In genomic region chr7:94391716-94392390, GRCh38 we compare ENCODE assay signal across 8 cellular contexts. TPM values are rescaled to one million over a fixed set of nuclear protein-coding genes. Genes with fewer than 3 reads are reported as not detected.
A peak's percentile ranks its signal among the peaks of the same experiment; 100 is the strongest.
DNase-seq lines count a peak whose midpoint lies in the region; TF ChIP-seq lines count a peak whose summit lies in the region.

No MANE protein-coding gene starts in this region.

- H3K9me3 Mint-ChIP-seq in activated CD4-positive, alpha-beta memory T cell treated with anti-CD3 and anti-CD28 coated beads for 36 hours: no peaks in the 10 kb centered on the region

- H4K8ac ChIP-seq in trophoblast cell (ENCODE audit: low read depth, low read length): peak overlapping the region; percentile 39

- H3K4me1 Mint-ChIP-seq in activated CD4-positive, alpha-beta memory T cell treated with anti-CD3 and anti-CD28 coated beads for 36 hours (ENCODE audit: low read depth): peaks cover 6% of the 10 kb centered on the region

- POLR2A ChIA-PET in activated CD4-positive, alpha-beta memory T cell treated with anti-CD3 and anti-CD28 coated beads for 36 hours (lab: Charles Lee): no interaction called here

- H4K12ac ChIP-seq in trophoblast cell (ENCODE audit: low read depth, low read length): no peak overlapping the region

- H3F3A ChIP-seq in MM.1S (ENCODE audit: insufficient read depth, low read length): no peaks in the 10 kb centered on the region

- peak overlapping the region; percentile 80 for H4K91ac ChIP-seq in trophoblast cell (ENCODE audit: low read depth, low read length)

- H3K4me2 ChIP-seq in MM.1S (ENCODE audit: low read depth, low read length): peak overlapping the region; percentile 12; the same call in 1 of the 2 replicates
- peak overlapping the region; percentile 29 for H3K4me2 ChIP-seq in trophoblast cell (ENCODE audit: low read length)

- H3K14ac ChIP-seq in trophoblast cell (ENCODE audit: low read length): peak overlapping the region; percentile 21

- no peak overlapping the region for H2BK12ac ChIP-seq in trophoblast cell (ENCODE audit: low read length)

- H3K23ac ChIP-seq in trophoblast cell (ENCODE audit: low read length): no peak overlapping the region

- CTCF ChIA-PET in activated CD4-positive, alpha-beta memory T cell treated with anti-CD3 and anti-CD28 coated beads for 36 hours (lab: Charles Lee): no interaction called here

- H3K27ac ChIP-seq in MM.1S (ENCODE audit: low read length) (no peak overlapping the region), trophoblast cell (ENCODE audit: low read depth, low read length) (peak overlapping the region; percentile 75)

- TF ChIP-seq CTCF in MM.1S (IDR thresholded peaks at IDR 0.05; ENCODE audit: low read length) (no peak), fibroblast of mammary gland (conservative IDR thresholded peaks at IDR 0.05; ENCODE audit: control insufficient read depth, insufficient read depth, low read depth, low read length) (no peak)

- H3K18ac ChIP-seq in trophoblast cell (ENCODE audit: low read length): no peak overlapping the region

- 0 out of 2 replicates have a peak, but pooled peaks cover 4% of the 10 kb centered on the region for H3K4me1 ChIP-seq in MM.1S (ENCODE audit: low read length)
- peaks cover 10 to 13% of the 10 kb centered on the region in 2 experiments for H3K4me1 ChIP-seq in trophoblast cell (ENCODE audit: control insufficient read depth in 1 of 2, insufficient read depth in 2 of 2, low read length in 2 of 2)

- DNase-seq in ELR (ENCODE audit: low read depth): peak; percentile 32
- DNase-seq in MM.1S: peak; percentile 28
- DNase-seq in fibroblast of mammary gland (ENCODE audit: low read depth): peak; percentile 72
- DNase-seq in trophoblast cell: no peak
- DNase-seq in activated CD4-positive, alpha-beta memory T cell treated with anti-CD3 and anti-CD28 coated beads for 36 hours: no peak
- no peak for DNase-seq in kidney tubule cell (ENCODE audit: low spot score)
- DNase-seq in 8988T: no peak
- no peak for DNase-seq in cerebellar nuclear complex (lab: John Stamatoyannopoulos, UW)

- no CpG with 5 or more reads among the region's 4 CpGs for WGBS in trophoblast cell (ENCODE audit: extremely low coverage, insufficient coverage, insufficient read length)

- no peak overlapping the region for H3K4me3 Mint-ChIP-seq in activated CD4-positive, alpha-beta memory T cell treated with anti-CD3 and anti-CD28 coated beads for 36 hours

- H3K79me2 ChIP-seq in MM.1S (ENCODE audit: low read length) (no peaks in the 10 kb centered on the region), trophoblast cell (ENCODE audit: control insufficient read depth, insufficient read depth, low read length, poor library complexity) (peaks cover 6% of the 10 kb centered on the region)

- no peak overlapping the region for H3K27ac Mint-ChIP-seq in activated CD4-positive, alpha-beta memory T cell treated with anti-CD3 and anti-CD28 coated beads for 36 hours

- H3K4ac ChIP-seq in trophoblast cell (ENCODE audit: low read depth, low read length): no peak overlapping the region

- H3K36me3 Mint-ChIP-seq in activated CD4-positive, alpha-beta memory T cell treated with anti-CD3 and anti-CD28 coated beads for 36 hours: no peaks in the 10 kb centered on the region

- no peaks in the 10 kb centered on the region for H3K27me3 ChIP-seq in MM.1S (replicated peaks; ENCODE audit: insufficient read depth, low read length)
- no peaks in the 10 kb centered on the region for H3K27me3 ChIP-seq in trophoblast cell (ENCODE audit: insufficient read depth, low read length)

- H2BK120ac ChIP-seq in trophoblast cell (ENCODE audit: insufficient read depth, low read length, poor library complexity): peak overlapping the region; percentile 49

- H2AFZ ChIP-seq in MM.1S (ENCODE audit: low read length) (no peak overlapping the region; the same call in 1 of the 2 replicates), trophoblast cell (ENCODE audit: insufficient read depth, low read length, poor library complexity) (no peak overlapping the region)

- no peak overlapping the region for H2AK5ac ChIP-seq in trophoblast cell (ENCODE audit: low read length)

- H3K9me3 ChIP-seq in MM.1S (replicated peaks; ENCODE audit: insufficient read depth, low read length) (no peaks in the 10 kb centered on the region), trophoblast cell (ENCODE audit: insufficient read depth, low read depth, low read length) (no peaks in the 10 kb centered on the region)

- no peaks in the 10 kb centered on the region for H3K36me3 ChIP-seq in MM.1S (replicated peaks; ENCODE audit: insufficient read depth, low read length)
- no peaks in the 10 kb centered on the region for H3K36me3 ChIP-seq in trophoblast cell (ENCODE audit: control insufficient read depth in 1 of 2, insufficient read depth in 2 of 2, low read length in 2 of 2)

- H3K4me3 ChIP-seq in MM.1S (ENCODE audit: low read length) (no peak overlapping the region), fibroblast of mammary gland (ENCODE audit: control insufficient read depth, low read depth, low read length) (no peak overlapping the region), trophoblast cell (ENCODE audit: low read depth, low read length) (no peak overlapping the region)

- H2BK5ac ChIP-seq in trophoblast cell (ENCODE audit: low read depth, low read length, poor library complexity): peak overlapping the region; percentile 80

- H3K9ac ChIP-seq in MM.1S (ENCODE audit: low read length): no peak overlapping the region
- H3K9ac ChIP-seq in trophoblast cell (ENCODE audit: low read length): no peak overlapping the region

- intact Hi-C loops in activated CD4-positive, alpha-beta memory T cell treated with anti-CD3 and anti-CD28 coated beads for 36 hours (cut with micrococcal nuclease): loop anchor here (10.0 kb wide), 2 partner anchors 307 to 1147 kb away; no protein-coding TSS in a partner anchor

- peaks cover 36% of the 10 kb centered on the region for H3K27me3 Mint-ChIP-seq in activated CD4-positive, alpha-beta memory T cell treated with anti-CD3 and anti-CD28 coated beads for 36 hours

- peaks cover 27% of the 10 kb centered on the region for H3K79me1 ChIP-seq in trophoblast cell (ENCODE audit: low read length)

- no peaks in the 10 kb centered on the region for H4K20me1 ChIP-seq in MM.1S (ENCODE audit: insufficient read depth, low read length)

- H3K9me2 ChIP-seq in MM.1S (replicated peaks; ENCODE audit: insufficient read depth, low read length): no peaks in the 10 kb centered on the region

RNA-seq across cellular contexts. Expression of gene COL1A2, which starts 2.8 kb away (rescaled TPM):
- 701 and 725 TPM in 2 replicates for polyA plus RNA-seq in trophoblast cell (2013)
- not detected for total RNA-seq in activated CD4-positive, alpha-beta memory T cell treated with anti-CD3 and anti-CD28 coated beads for 36 hours

Comparison
In these comparisons a context has a peak if more than half of its experiments do, and no peak if none do; other contexts are left out.
1. DNase-seq: peak in ELR (single experiment), MM.1S (single experiment) and fibroblast of mammary gland (single experiment); none in trophoblast cell (0 of 2), activated CD4-positive, alpha-beta memory T cell treated with anti-CD3 and anti-CD28 coated beads for 36 hours (single experiment), kidney tubule cell (single experiment), 8988T (single experiment) and cerebellar nuclear complex (0 of 2).